In genomic region chr3:110518031-110518430, GRCh38 we compare ENCODE assay signal across 17 cellular contexts.
"Had no signal": no experiment of that assay in that cellular context is flagged by ENCODE, and none has a peak within 500 bp of the region (broad histone marks: within the 10 kb centered on the region; RNA-seq: fewer than 3 reads in every experiment).

No MANE protein-coding gene starts in this region.

- H3K27ac ChIP-seq: RWPE1 had no signal

- H3K9me3 ChIP-seq: SK-N-SH had no signal

- FAIRE-seq: RCC 7860 had no signal

- H3K9ac ChIP-seq: SK-N-SH had no signal

- ATAC-seq: T-cell had no signal

- DNase-seq: KBM-7, MM.1S, NCI-H1092 treated with DMSO at 0.1 percent for 48 hours, NCI-H1436, NCI-H187, NCI-H2029, NCI-H2081 treated with DMSO at 0.1 percent for 48 hours, NCI-H2227 treated with DMSO at 0.1 percent for 48 hours, NCI-H524, NCI-H526 treated with DMSO at 0.1 percent for 48 hours, NCI-H774, SHP77, SK-N-SH, SW 1271, T-cell had no signal

- H3K4me2 ChIP-seq: SK-N-SH had no signal
